Comparison of ENCODE assay signal across 16 cellular contexts in the genomic region with DNA sequence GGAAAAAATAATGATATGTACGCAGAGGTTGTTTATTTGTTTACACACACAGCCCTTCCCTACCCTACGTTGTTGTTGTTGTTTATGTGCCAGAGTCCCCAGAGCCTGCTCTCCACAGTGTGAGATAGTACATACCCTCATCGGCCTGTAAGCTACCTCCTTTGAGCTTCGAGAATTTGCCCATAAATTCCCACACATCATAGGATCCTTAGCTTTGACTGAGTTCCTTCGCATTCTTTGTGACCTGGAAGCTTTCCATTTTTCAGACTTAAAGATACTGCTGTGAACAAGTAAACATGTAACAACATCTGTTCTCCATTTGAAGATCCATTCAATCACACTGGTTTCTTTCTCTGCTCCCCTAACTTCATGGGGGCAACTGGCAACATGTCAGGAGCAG.
"Had no signal": no experiment of that assay in that cellular context is flagged by ENCODE, and none has a peak within 500 bp of the region (broad histone marks: within the 10 kb centered on the region; RNA-seq: fewer than 3 reads in every experiment).

No MANE protein-coding gene starts in this region.

- H3K27me3 ChIP-seq: ovary, thyroid gland had no signal

- H3K9me3 Mint-ChIP-seq: effector memory CD8-positive, alpha-beta T cell had no signal

- DNase-seq: activated CD4-positive, alpha-beta T cell treated with anti-CD3 and anti-CD28 coated beads, Interleukin-2, amount 50 U/mL, for 1 hour; activated naive CD4-positive, alpha-beta T cell; activated naive CD8-positive, alpha-beta T cell treated with anti-CD3 and anti-CD28 coated beads, Interleukin-2, amount 10 ng/mL, durations not matched to agents 7 days and 5 days; activated T-cell treated with anti-CD3 and anti-CD28 coated beads for 4 hours; central memory CD4-positive, alpha-beta T cell; dermis blood vessel endothelial cell; effector memory CD8-positive, alpha-beta T cell; left ventricle myocardium inferior; ovary; thyroid gland had no signal

- H3K4me3 ChIP-seq: left ventricle myocardium inferior, ovary, thyroid gland had no signal

- H3K4me3 Mint-ChIP-seq: activated naive CD8-positive, alpha-beta T cell treated with anti-CD3 and anti-CD28 coated beads, Interleukin-2, amount 10 ng/mL, durations not matched to agents 7 days and 5 days; brain; effector memory CD8-positive, alpha-beta T cell; memory B cell; stimulated activated memory B cell treated with anti-CD40 and anti-IgM and Interleukin-4, amounts not matched to agents 10 μg/mL and 1 μg/mL and 100 μg/mL, for 72 hours had no signal

- H3K27ac Mint-ChIP-seq: activated naive CD8-positive, alpha-beta T cell treated with anti-CD3 and anti-CD28 coated beads, Interleukin-2, amount 10 ng/mL, durations not matched to agents 7 days and 5 days; effector memory CD8-positive, alpha-beta T cell; memory B cell; stimulated activated memory B cell treated with anti-CD40 and anti-IgM and Interleukin-4, amounts not matched to agents 10 μg/mL and 1 μg/mL and 100 μg/mL, for 72 hours had no signal

- H3K36me3 ChIP-seq: left ventricle myocardium inferior, ovary, thyroid gland had no signal

- H3K27me3 Mint-ChIP-seq: activated naive CD8-positive, alpha-beta T cell treated with anti-CD3 and anti-CD28 coated beads, Interleukin-2, amount 10 ng/mL, durations not matched to agents 7 days and 5 days; brain; effector memory CD8-positive, alpha-beta T cell; memory B cell; stimulated activated memory B cell treated with anti-CD40 and anti-IgM and Interleukin-4, amounts not matched to agents 10 μg/mL and 1 μg/mL and 100 μg/mL, for 72 hours had no signal

- H3K27ac ChIP-seq: ovary, thyroid gland had no signal

- H3K36me3 Mint-ChIP-seq: brain had no signal

- FAIRE-seq: islet of Langerhans, urothelium cell line had no signal

- H3K9me3 ChIP-seq: ovary, thyroid gland had no signal

- ATAC-seq: activated CD4-positive, CD25-positive, alpha-beta regulatory T cell treated with anti-CD3 and anti-CD28 coated beads, Interleukin-2, amount 50 U/mL, for 24 hours; effector memory CD8-positive, alpha-beta T cell; stimulated activated memory B cell treated with anti-CD40 and anti-IgM and Interleukin-4, amounts not matched to agents 10 μg/mL and 1 μg/mL and 100 μg/mL, for 72 hours had no signal
